8 cellular contexts compared by ENCODE assay signal in the genomic region with DNA sequence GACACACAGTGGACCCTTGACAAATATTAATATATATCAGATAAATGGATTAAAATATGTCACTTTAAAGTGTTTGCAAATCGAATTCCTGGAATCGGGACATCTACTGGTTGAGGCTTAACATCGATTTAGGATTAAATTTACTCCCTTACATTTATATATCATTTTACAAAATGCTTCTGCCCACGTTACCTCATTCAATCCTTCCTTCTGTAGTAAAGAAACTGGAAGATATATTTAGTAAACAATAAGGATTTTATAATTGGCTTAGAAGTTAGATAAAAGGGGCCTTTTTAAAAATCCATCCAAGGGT. TPM values are rescaled to one million over a fixed set of nuclear protein-coding genes. Genes with fewer than 3 reads are reported as not detected.
A peak's percentile ranks its signal among the peaks of the same experiment; 100 is the strongest.
DNase-seq lines count a peak whose midpoint lies in the region; TF ChIP-seq lines count a peak whose summit lies in the region.

No MANE protein-coding gene starts in this region.

- WGBS in prostate gland = 2% methylated on average over 4 of the region's 4 CpGs

- TF ChIP-seq POLR2A in Peyer's patch (IDR thresholded peaks at IDR 0.05) (no peak), prostate gland (IDR thresholded peaks at IDR 0.05) (no peak)

- intact Hi-C loops in prostate gland (cut with DNase I) = no loop called here

- in situ Hi-C loops in G401 (cut with HindIII; ENCODE audit: low sequenced_read_pairs) = no loop called here

- H3K36me3 ChIP-seq in Peyer's patch (peaks cover 0 to 11% (median 0%) of the 10 kb centered on the region in 3 donors), prostate gland (no peaks in the 10 kb centered on the region)

- no peaks in the 10 kb centered on the region for H3K27me3 ChIP-seq in Peyer's patch
- no peaks in the 10 kb centered on the region for H3K27me3 ChIP-seq in prostate gland (replicated peaks; ENCODE audit: insufficient read depth)

- H3K4me1 ChIP-seq in Peyer's patch = peaks cover 0 to 15% (median 0%) of the 10 kb centered on the region in 4 donors
- no peaks in the 10 kb centered on the region for H3K4me1 ChIP-seq in prostate gland (replicated peaks)

- H3K9me3 ChIP-seq in Peyer's patch = no peaks in the 10 kb centered on the region
- no peaks in the 10 kb centered on the region for H3K9me3 ChIP-seq in prostate gland

- DNase-seq in G401 (ENCODE audit: low spot score) = peak; percentile 4
- no peak for DNase-seq in Peyer's patch
- DNase-seq in epithelial cell of proximal tubule (ENCODE audit: low read depth) = no peak
- DNase-seq in prostate gland (ENCODE audit: low spot score) = no peak
- no peak for DNase-seq in SHP77 (lab: John Stamatoyannopoulos, UW)
- DNase-seq in GM19240 (ENCODE audit: insufficient read length, low spot score) = no peak
- DNase-seq in SKM-1 (lab: John Stamatoyannopoulos, UW; ENCODE audit: unreplicated experiment) = no peak
- no peak for DNase-seq in T1000 (lab: John Stamatoyannopoulos, UW)

- H3K27ac ChIP-seq in Peyer's patch = peak overlapping the region in 3 of 4 donors; percentile 2 to 90 (median 89)
- peak overlapping the region; percentile 94 to 97 for H3K27ac ChIP-seq in prostate gland

- H3K4me3 ChIP-seq in Peyer's patch = peak overlapping the region; percentile 68 to 97 (median 86)
- H3K4me3 ChIP-seq in epithelial cell of proximal tubule (ENCODE audit: low read depth, low read length) = peak overlapping the region; percentile 83
- peak overlapping the region; percentile 89 to 92 for H3K4me3 ChIP-seq in prostate gland

- TF ChIP-seq CTCF in Peyer's patch (IDR thresholded peaks at IDR 0.05) (no peak), epithelial cell of proximal tubule (conservative IDR thresholded peaks at IDR 0.05; ENCODE audit: low read depth, low read length) (no peak), prostate gland (IDR thresholded peaks at IDR 0.05) (no peak)

RNA-seq across cellular contexts. Expression of a gene that starts 1.3 kb away (rescaled TPM):
- 29.8 and 34.3 TPM in 2 replicates for total RNA-seq in G401 (2014; rRNA removed; shearing (Covaris generic))
- total RNA-seq in Peyer's patch (10 to 100 TPM; 42.2 to 61.9 (median 53.5) TPM), epithelial cell of proximal tubule (20.0 and 24.3 TPM in 2 replicates), prostate gland (10 to 100 TPM; 36.2 to 41.2 TPM)

RNA-seq across cellular contexts. Expression of a gene that starts 27.5 kb away (rescaled TPM):
- not detected in 2 replicates for total RNA-seq in G401 (2014; rRNA removed; shearing (Covaris generic))
- 10 to 100 TPM; 14.4 to 26.9 (median 17.8) TPM for total RNA-seq in Peyer's patch
- total RNA-seq in epithelial cell of proximal tubule = not detected in 2 replicates
- 10 to 100 TPM in 1 of 2 donors, under 1 TPM in 1; 0.82 to 27.8 TPM for total RNA-seq in prostate gland

RNA-seq across cellular contexts. Expression of a gene that starts 50.2 kb away (rescaled TPM):
- 29.5 and 32.9 TPM in 2 replicates for total RNA-seq in G401 (2014; rRNA removed; shearing (Covaris generic))
- 10 to 100 TPM in 3 of 4 donors, 1 to 10 TPM in 1; 6.5 to 23.1 (median 17.8) TPM for total RNA-seq in Peyer's patch
- total RNA-seq in epithelial cell of proximal tubule = 24.6 and 26.3 TPM in 2 replicates
- total RNA-seq in prostate gland = 10 to 100 TPM; 30.8 to 43.6 TPM
